In the genomic region with DNA sequence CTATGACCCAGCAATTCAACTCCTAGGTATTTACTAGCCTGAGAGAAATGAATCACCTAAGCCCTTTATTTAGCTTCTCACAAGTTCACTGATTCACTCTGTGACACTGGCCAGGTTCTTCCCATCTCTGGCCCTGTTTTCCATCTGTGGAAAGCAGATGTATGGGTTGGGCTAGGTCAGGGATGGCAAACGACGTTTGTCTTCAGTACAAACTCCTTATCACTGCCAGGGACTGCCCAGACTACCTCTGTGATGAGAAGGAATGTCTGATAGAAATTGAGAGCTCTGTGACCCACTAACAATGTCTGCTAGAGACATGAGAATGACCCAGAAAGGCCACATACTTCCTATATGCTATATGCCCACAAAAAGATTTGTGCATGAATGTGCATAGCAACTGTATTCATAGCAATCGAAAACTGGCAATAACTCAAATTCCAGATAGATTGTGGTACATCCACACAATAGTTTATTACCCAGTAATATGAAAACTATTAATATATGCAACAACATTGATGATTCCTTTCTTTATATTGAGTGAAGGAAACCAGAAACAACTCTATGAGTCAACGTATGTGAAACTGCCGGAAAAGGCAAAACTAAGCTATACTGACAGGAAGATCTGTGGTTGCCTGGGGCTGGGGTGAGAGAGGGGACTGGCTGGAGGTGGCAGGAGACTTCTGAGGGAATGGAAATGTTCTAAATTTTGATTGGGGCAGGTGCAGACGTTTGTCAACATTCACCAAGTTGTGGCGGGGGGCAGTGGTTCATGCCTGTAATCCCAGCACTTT, we compare ENCODE assay signal across 8 cellular contexts. TPM values are rescaled to one million over a fixed set of nuclear protein-coding genes. Genes with fewer than 3 reads are reported as not detected.
DNase-seq lines count a peak whose midpoint lies in the region; ATAC-seq and TF ChIP-seq lines count a peak whose summit lies in the region.

No MANE protein-coding gene starts in this region.

- peaks cover 0 to 35% of the 10 kb centered on the region in 2 experiments; a peak in 2 of 4 replicates for H3K4me1 ChIP-seq in SK-N-SH (ENCODE audit: control insufficient read depth in 1 of 2, insufficient read depth in 2 of 2, low read depth in 1 of 2, low read length in 1 of 2)

- peak in 1 of 2 experiments; percentile 53; a peak in 1 of 4 replicates for TF ChIP-seq EP300 in SK-N-SH (IDR thresholded peaks at IDR 0.05; ENCODE audit: borderline replicate concordance in 1 of 2, low read depth in 1 of 2, low read length in 1 of 2)

- no peaks in the 10 kb centered on the region for H4K20me1 ChIP-seq in SK-N-SH (ENCODE audit: insufficient read depth)

- POLR2A ChIA-PET in SK-N-SH (lab: Yijun Ruan, JAX), result interaction anchor here (0.7 kb wide), 1 partner anchor 124 kb away, joined by 6 read pairs; no protein-coding TSS in a partner anchor

- no peak for TF ChIP-seq CTCF in SK-N-SH (IDR thresholded peaks at IDR 0.05)

- no peaks in the 10 kb centered on the region for H3K27me3 ChIP-seq in SK-N-SH (ENCODE audit: insufficient read depth)

- H3K9me2 ChIP-seq in SK-N-SH, result no peaks in the 10 kb centered on the region

- H3F3A ChIP-seq in SK-N-SH (replicated peaks; ENCODE audit: insufficient read depth), result peaks cover 44% of the 10 kb centered on the region

- DNase-seq in A172 (ENCODE audit: low spot score) (peak; percentile 81), SK-N-SH (no peak), amniotic epithelial cell (ENCODE audit: low read depth) (peak; percentile 85), DMS153 (lab: John Stamatoyannopoulos, UW) (no peak), DMS 273 (lab: John Stamatoyannopoulos, UW; ENCODE audit: unreplicated experiment) (no peak)
- DNase-seq in stimulated activated CD4-positive, alpha-beta T cell treated with anti-CD3 and anti-CD28 coated beads, Interleukin-12 subunit alpha, Interleukin-12 subunit beta, amount 100 ng/mL, for 4 hours, result peak; percentile 45

- H3K36me3 ChIP-seq in SK-N-SH (replicated peaks in 1 of 2; ENCODE audit: control insufficient read depth in 1 of 2, insufficient read depth in 2 of 2, low read length in 1 of 2), result no peaks in the 10 kb centered on the region

- H3K9ac ChIP-seq in SK-N-SH, result peak overlapping the region; percentile 32; the same call in 1 of the 2 replicates

- no peaks in the 10 kb centered on the region for H3K79me2 ChIP-seq in SK-N-SH (ENCODE audit: insufficient read depth)

- ATAC-seq in GM21825 (IDR thresholded peaks at IDR 0.05; ENCODE audit: unreplicated experiment), result peak; percentile 39
- ATAC-seq in HG03159 (IDR thresholded peaks at IDR 0.05; ENCODE audit: unreplicated experiment), result no peak

- H3K27ac ChIP-seq in SK-N-SH (ENCODE audit: low read depth in 2 of 2, low read length in 1 of 2), result peak overlapping the region; percentile 7 to 98; a peak in 2 of 4 replicates

- peak overlapping the region; percentile 24; the same call in 1 of the 2 replicates for H2AFZ ChIP-seq in SK-N-SH (ENCODE audit: low read depth)

- H3K4me3 ChIP-seq in SK-N-SH (ENCODE audit: low read depth in 2 of 2, low read length in 1 of 2), result no peak overlapping the region

- 35% methylated on average over 7 of the region's 7 CpGs for WGBS in SK-N-SH (ENCODE audit: low lambda C conversion rate)

- no peaks in the 10 kb centered on the region for H3K9me3 ChIP-seq in SK-N-SH

- CTCF ChIA-PET in SK-N-SH (lab: Yijun Ruan, JAX), result interaction anchor here (1.8 kb wide), 1 partner anchor 10 kb away, joined by 4 read pairs; no protein-coding TSS in a partner anchor

- no peak for TF ChIP-seq RAD21 in SK-N-SH (IDR thresholded peaks at IDR 0.05; ENCODE audit: low read length)

- no peak overlapping the region; the same call in 1 of the 2 replicates for H3K4me2 ChIP-seq in SK-N-SH

TF ChIP-seq in SK-N-SH, 30 proteins besides CTCF, POLR2A, EP300 and RAD21:
- TF ChIP-seq RXRA (IDR thresholded peaks at IDR 0.05; ENCODE audit: borderline replicate concordance, low read depth), result peak; percentile 21; the same call in 1 of the 2 replicates
- 0 out of 2 replicates have a peak, but pooled peaks have one; percentile 10 for TF ChIP-seq NFIC (IDR thresholded peaks at IDR 0.05; ENCODE audit: borderline replicate concordance)
- TF ChIP-seq, protein P1, sequence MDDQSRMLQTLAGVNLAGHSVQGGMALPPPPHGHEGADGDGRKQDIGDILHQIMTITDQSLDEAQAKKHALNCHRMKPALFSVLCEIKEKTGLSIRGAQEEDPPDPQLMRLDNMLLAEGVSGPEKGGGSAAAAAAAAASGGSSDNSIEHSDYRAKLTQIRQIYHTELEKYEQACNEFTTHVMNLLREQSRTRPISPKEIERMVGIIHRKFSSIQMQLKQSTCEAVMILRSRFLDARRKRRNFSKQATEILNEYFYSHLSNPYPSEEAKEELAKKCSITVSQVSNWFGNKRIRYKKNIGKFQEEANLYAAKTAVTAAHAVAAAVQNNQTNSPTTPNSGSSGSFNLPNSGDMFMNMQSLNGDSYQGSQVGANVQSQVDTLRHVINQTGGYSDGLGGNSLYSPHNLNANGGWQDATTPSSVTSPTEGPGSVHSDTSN (IDR thresholded peaks at IDR 0.05), result peak; percentile 79
- no peak for TF ChIP-seq MEF2A (IDR thresholded peaks at IDR 0.05; ENCODE audit: borderline replicate concordance, low read depth)
- TF ChIP-seq, protein P2, sequence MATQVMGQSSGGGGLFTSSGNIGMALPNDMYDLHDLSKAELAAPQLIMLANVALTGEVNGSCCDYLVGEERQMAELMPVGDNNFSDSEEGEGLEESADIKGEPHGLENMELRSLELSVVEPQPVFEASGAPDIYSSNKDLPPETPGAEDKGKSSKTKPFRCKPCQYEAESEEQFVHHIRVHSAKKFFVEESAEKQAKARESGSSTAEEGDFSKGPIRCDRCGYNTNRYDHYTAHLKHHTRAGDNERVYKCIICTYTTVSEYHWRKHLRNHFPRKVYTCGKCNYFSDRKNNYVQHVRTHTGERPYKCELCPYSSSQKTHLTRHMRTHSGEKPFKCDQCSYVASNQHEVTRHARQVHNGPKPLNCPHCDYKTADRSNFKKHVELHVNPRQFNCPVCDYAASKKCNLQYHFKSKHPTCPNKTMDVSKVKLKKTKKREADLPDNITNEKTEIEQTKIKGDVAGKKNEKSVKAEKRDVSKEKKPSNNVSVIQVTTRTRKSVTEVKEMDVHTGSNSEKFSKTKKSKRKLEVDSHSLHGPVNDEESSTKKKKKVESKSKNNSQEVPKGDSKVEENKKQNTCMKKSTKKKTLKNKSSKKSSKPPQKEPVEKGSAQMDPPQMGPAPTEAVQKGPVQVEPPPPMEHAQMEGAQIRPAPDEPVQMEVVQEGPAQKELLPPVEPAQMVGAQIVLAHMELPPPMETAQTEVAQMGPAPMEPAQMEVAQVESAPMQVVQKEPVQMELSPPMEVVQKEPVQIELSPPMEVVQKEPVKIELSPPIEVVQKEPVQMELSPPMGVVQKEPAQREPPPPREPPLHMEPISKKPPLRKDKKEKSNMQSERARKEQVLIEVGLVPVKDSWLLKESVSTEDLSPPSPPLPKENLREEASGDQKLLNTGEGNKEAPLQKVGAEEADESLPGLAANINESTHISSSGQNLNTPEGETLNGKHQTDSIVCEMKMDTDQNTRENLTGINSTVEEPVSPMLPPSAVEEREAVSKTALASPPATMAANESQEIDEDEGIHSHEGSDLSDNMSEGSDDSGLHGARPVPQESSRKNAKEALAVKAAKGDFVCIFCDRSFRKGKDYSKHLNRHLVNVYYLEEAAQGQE (IDR thresholded peaks at IDR 0.05; ENCODE audit: low read depth, low read length), result no peak
- peak; percentile 76 for TF ChIP-seq TCF12 (IDR thresholded peaks at IDR 0.05)
- peak; percentile 45 for TF ChIP-seq JUND (IDR thresholded peaks at IDR 0.05)
- peak; percentile 55; the same call in 1 of the 2 replicates for TF ChIP-seq FOSL2 (IDR thresholded peaks at IDR 0.05; ENCODE audit: borderline replicate concordance, low read depth)

RNA-seq across cellular contexts. Expression of gene ADAM19, which starts 32.0 kb away (rescaled TPM):
- 43.1 and 50.3 TPM in 2 replicates for total RNA-seq in A172 (2014; rRNA removed; shearing (Covaris generic))
- polyA plus RNA-seq in SK-N-SH (2012; rRNA removed), result 43.1 and 46.9 TPM in 2 replicates
- polyA plus RNA-seq in SK-N-SH (2012; cell fraction: cytosol; rRNA removed), result 33.7 and 41.3 TPM in 2 replicates
- polyA plus RNA-seq in SK-N-SH (2012; cell fraction: nucleus; rRNA removed), result 61.7 and 79.6 TPM in 2 replicates

RNA-seq across cellular contexts. Expression of gene SOX30, which starts 44.7 kb away (rescaled TPM):
- not detected in 2 replicates for total RNA-seq in A172 (2014; rRNA removed; shearing (Covaris generic))
- 0.10 and 0.13 TPM in 2 replicates for polyA plus RNA-seq in SK-N-SH (2012; rRNA removed)
- 0.14 TPM in 2 replicates for polyA plus RNA-seq in SK-N-SH (2012; cell fraction: cytosol; rRNA removed)
- polyA plus RNA-seq in SK-N-SH (2012; cell fraction: nucleus; rRNA removed), result 0.07 and 0.11 TPM in 2 replicates

Comparison
In these comparisons a context has a peak if more than half of its experiments do, and no peak if none do; other contexts are left out.
1. DNase-seq: peak in A172 (single experiment), amniotic epithelial cell (single experiment) and stimulated activated CD4-positive, alpha-beta T cell treated with anti-CD3 and anti-CD28 coated beads, Interleukin-12 subunit alpha, Interleukin-12 subunit beta, amount 100 ng/mL, for 4 hours (single experiment); none in SK-N-SH (single experiment), DMS153 (single experiment) and DMS 273 (single experiment).